ENCODE assay signal across 2 cellular contexts in genomic region chr19:47417107-47417745, GRCh38.
TF ChIP-seq lines count a peak whose summit lies in the region.

No MANE protein-coding gene starts in this region.

TF ChIP-seq in A549, 52 proteins besides CTCF, POLR2A, EP300 and RAD21:
- TF ChIP-seq MAZ (IDR thresholded peaks at IDR 0.05; ENCODE audit: borderline replicate concordance, low read depth, low read length) (no peak), MYC (IDR thresholded peaks at IDR 0.05; ENCODE audit: borderline replicate concordance, low read length) (no peak), NFE2L2 (conservative IDR thresholded peaks at IDR 0.05; ENCODE audit: low read length) (no peak), CHD4 (IDR thresholded peaks at IDR 0.05; ENCODE audit: borderline replicate concordance) (no peak), SMC3 (IDR thresholded peaks at IDR 0.05) (no peak), RARB (CRISPR knock-in tag; IDR thresholded peaks at IDR 0.05) (no peak), FOXS1 (CRISPR knock-in tag; IDR thresholded peaks at IDR 0.05) (no peak), REST (IDR thresholded peaks at IDR 0.05) (peak; percentile 19; the same call in 1 of the 2 replicates), EHF (CRISPR knock-in tag; IDR thresholded peaks at IDR 0.05) (no peak), TFCP2L1 (CRISPR knock-in tag; IDR thresholded peaks at IDR 0.05) (no peak)
- TF ChIP-seq, protein P1, sequence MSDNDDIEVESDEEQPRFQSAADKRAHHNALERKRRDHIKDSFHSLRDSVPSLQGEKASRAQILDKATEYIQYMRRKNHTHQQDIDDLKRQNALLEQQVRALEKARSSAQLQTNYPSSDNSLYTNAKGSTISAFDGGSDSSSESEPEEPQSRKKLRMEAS (IDR thresholded peaks at IDR 0.05): peak; percentile 22; the same call in 1 of the 2 replicates
TF ChIP-seq in A549: peak in this region for 2.

TF ChIP-seq in H1, 55 proteins besides CTCF, POLR2A, EP300 and RAD21:
- no peak for TF ChIP-seq EGR1 (IDR thresholded peaks at IDR 0.05; ENCODE audit: borderline replicate concordance, low read depth, low read length)
- TF ChIP-seq CREB1 (IDR thresholded peaks at IDR 0.05): 0 out of 2 replicates have a peak, but pooled peaks have one; percentile 5
- TF ChIP-seq HDAC2 (IDR thresholded peaks at IDR 0.05; ENCODE audit: borderline replicate concordance in 1 of 2, low read depth in 2 of 2, low read length in 2 of 2): no peak
- no peak for TF ChIP-seq RBBP5 (IDR thresholded peaks at IDR 0.05; ENCODE audit: borderline replicate concordance, low read depth, low read length)
- no peak for TF ChIP-seq POLR2AphosphoS5 (IDR thresholded peaks at IDR 0.05; ENCODE audit: low read depth, low read length)
- no peak for TF ChIP-seq PHF8 (conservative IDR thresholded peaks at IDR 0.05; ENCODE audit: low read depth, low read length)
- peak; percentile 73; the same call in 1 of the 2 replicates for TF ChIP-seq FOSL1 (IDR thresholded peaks at IDR 0.05; ENCODE audit: insufficient read depth, low read depth, low read length)
- TF ChIP-seq ASH2L (IDR thresholded peaks at IDR 0.05; ENCODE audit: low read length): no peak
- TF ChIP-seq RNF2 (IDR thresholded peaks at IDR 0.05; ENCODE audit: borderline replicate concordance, low read depth, low read length, missing control alignments, poor library complexity, severe bottlenecking): no peak
- no peak for TF ChIP-seq SUZ12 (IDR thresholded peaks at IDR 0.05; ENCODE audit: low read length)
- no peak for TF ChIP-seq NRF1 (IDR thresholded peaks at IDR 0.05; ENCODE audit: low read depth, low read length)
- no peak for TF ChIP-seq CBX5 (IDR thresholded peaks at IDR 0.05; ENCODE audit: low read depth, low read length)
- no peak for TF ChIP-seq BCL11A (IDR thresholded peaks at IDR 0.05; ENCODE audit: low read depth in 2 of 2, low read length in 2 of 2)
- TF ChIP-seq SIRT6 (IDR thresholded peaks at IDR 0.05; ENCODE audit: low read length): no peak
- TF ChIP-seq TEAD4 (IDR thresholded peaks at IDR 0.05; ENCODE audit: low read depth, low read length): no peak
- TF ChIP-seq SP2 (IDR thresholded peaks at IDR 0.05; ENCODE audit: low read length): no peak
- TF ChIP-seq POU5F1 (IDR thresholded peaks at IDR 0.05; ENCODE audit: low read depth, low read length): no peak
- no peak for TF ChIP-seq SAP30 (IDR thresholded peaks at IDR 0.05; ENCODE audit: insufficient read depth, insufficient replicate concordance, low read length)
- peak; percentile 45; the same call in 1 of the 2 replicates for TF ChIP-seq E2F6 (IDR thresholded peaks at IDR 0.05)
- no peak for TF ChIP-seq NANOG (IDR thresholded peaks at IDR 0.05; ENCODE audit: insufficient read depth, low read depth, low read length, poor library complexity, severe bottlenecking)
- TF ChIP-seq TAF7 (optimal IDR thresholded peaks at IDR 0.05; ENCODE audit: borderline replicate concordance, low read depth, low read length): no peak
- no peak for TF ChIP-seq GABPA (IDR thresholded peaks at IDR 0.05; ENCODE audit: borderline replicate concordance, insufficient read depth, low read length)
- TF ChIP-seq BRCA1 (IDR thresholded peaks at IDR 0.05; ENCODE audit: low read depth, low read length): no peak
- no peak for TF ChIP-seq SIX5 (IDR thresholded peaks at IDR 0.05; ENCODE audit: low read depth, low read length)
- TF ChIP-seq KDM4A (IDR thresholded peaks at IDR 0.05; ENCODE audit: low read depth, low read length, severe bottlenecking): peak; percentile 33
- TF ChIP-seq CHD2 (IDR thresholded peaks at IDR 0.05; ENCODE audit: low read length): no peak
- TF ChIP-seq MAFK (IDR thresholded peaks at IDR 0.05; ENCODE audit: low read depth, low read length): no peak
- 0 out of 4 replicates have a peak, but pooled peaks of 1 of the 2 experiments have one; percentile 18 for TF ChIP-seq SIN3A (conservative IDR thresholded peaks at IDR 0.05 in 1 of 2, IDR thresholded peaks at IDR 0.05 in 1 of 2; ENCODE audit: low read depth in 1 of 2, low read length in 2 of 2)
- no peak for TF ChIP-seq YY1 (IDR thresholded peaks at IDR 0.05; ENCODE audit: low read depth, low read length)
- TF ChIP-seq CBX8 (IDR thresholded peaks at IDR 0.05; ENCODE audit: borderline replicate concordance, low read depth, low read length): no peak
- TF ChIP-seq SP4 (IDR thresholded peaks at IDR 0.05; ENCODE audit: low read length): no peak
